1 cellular context compared by ENCODE assay signal in genomic region chr22:40720538-40721256, GRCh38.
TF ChIP-seq lines count a peak whose summit lies in the region.

No MANE protein-coding gene starts in this region.

TF ChIP-seq in HEK293, 187 proteins besides CTCF, POLR2A, EP300 and RAD21 (continued from another document):
- TF ChIP-seq ZNF843 (tag by site-specific recombination; IDR thresholded peaks at IDR 0.05): peak; percentile 72
- peak; percentile 29; the same call in 1 of the 2 replicates for TF ChIP-seq ZNF391 (tag by site-specific recombination; IDR thresholded peaks at IDR 0.05; ENCODE audit: borderline replicate concordance, low read depth)
- TF ChIP-seq ZXDB (tag by site-specific recombination; IDR thresholded peaks at IDR 0.05): peak; percentile 44; the same call in 1 of the 2 replicates
- peak; percentile 61 for TF ChIP-seq PRDM6 (tag by site-specific recombination; IDR thresholded peaks at IDR 0.05)
- no peak for TF ChIP-seq ZNF121 (tag by site-specific recombination; IDR thresholded peaks at IDR 0.05)
- no peak for TF ChIP-seq ZNF239 (tag by site-specific recombination; IDR thresholded peaks at IDR 0.05)
- TF ChIP-seq TCF7L2 (IDR thresholded peaks at IDR 0.05; ENCODE audit: borderline replicate concordance, low read depth, low read length): peak; percentile 76; the same call in 1 of the 2 replicates
- no peak for TF ChIP-seq ZNF202 (tag by site-specific recombination; IDR thresholded peaks at IDR 0.05; ENCODE audit: borderline replicate concordance)
- peak; percentile 70; the same call in 1 of the 2 replicates for TF ChIP-seq ZNF362 (tag by site-specific recombination; IDR thresholded peaks at IDR 0.05)
- no peak for TF ChIP-seq ZNF175 (tag by site-specific recombination; IDR thresholded peaks at IDR 0.05)
- TF ChIP-seq, protein P1, sequence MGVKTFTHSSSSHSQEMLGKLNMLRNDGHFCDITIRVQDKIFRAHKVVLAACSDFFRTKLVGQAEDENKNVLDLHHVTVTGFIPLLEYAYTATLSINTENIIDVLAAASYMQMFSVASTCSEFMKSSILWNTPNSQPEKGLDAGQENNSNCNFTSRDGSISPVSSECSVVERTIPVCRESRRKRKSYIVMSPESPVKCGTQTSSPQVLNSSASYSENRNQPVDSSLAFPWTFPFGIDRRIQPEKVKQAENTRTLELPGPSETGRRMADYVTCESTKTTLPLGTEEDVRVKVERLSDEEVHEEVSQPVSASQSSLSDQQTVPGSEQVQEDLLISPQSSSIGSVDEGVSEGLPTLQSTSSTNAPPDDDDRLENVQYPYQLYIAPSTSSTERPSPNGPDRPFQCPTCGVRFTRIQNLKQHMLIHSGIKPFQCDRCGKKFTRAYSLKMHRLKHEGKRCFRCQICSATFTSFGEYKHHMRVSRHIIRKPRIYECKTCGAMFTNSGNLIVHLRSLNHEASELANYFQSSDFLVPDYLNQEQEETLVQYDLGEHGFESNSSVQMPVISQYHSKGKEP (tag by site-specific recombination; IDR thresholded peaks at IDR 0.05): peak; percentile 57
- TF ChIP-seq ZNF174 (tag by site-specific recombination; IDR thresholded peaks at IDR 0.05): no peak
- TF ChIP-seq, protein P2, sequence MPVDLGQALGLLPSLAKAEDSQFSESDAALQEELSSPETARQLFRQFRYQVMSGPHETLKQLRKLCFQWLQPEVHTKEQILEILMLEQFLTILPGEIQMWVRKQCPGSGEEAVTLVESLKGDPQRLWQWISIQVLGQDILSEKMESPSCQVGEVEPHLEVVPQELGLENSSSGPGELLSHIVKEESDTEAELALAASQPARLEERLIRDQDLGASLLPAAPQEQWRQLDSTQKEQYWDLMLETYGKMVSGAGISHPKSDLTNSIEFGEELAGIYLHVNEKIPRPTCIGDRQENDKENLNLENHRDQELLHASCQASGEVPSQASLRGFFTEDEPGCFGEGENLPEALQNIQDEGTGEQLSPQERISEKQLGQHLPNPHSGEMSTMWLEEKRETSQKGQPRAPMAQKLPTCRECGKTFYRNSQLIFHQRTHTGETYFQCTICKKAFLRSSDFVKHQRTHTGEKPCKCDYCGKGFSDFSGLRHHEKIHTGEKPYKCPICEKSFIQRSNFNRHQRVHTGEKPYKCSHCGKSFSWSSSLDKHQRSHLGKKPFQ (tag by site-specific recombination; IDR thresholded peaks at IDR 0.05): 0 out of 2 replicates have a peak, but pooled peaks have one; percentile 28
- TF ChIP-seq OVOL3 (tag by site-specific recombination; IDR thresholded peaks at IDR 0.05): 0 out of 2 replicates have a peak, but pooled peaks have one; percentile 49
- TF ChIP-seq ZNF157 (tag by site-specific recombination; IDR thresholded peaks at IDR 0.05): no peak
- TF ChIP-seq ZNF76 (tag by site-specific recombination; IDR thresholded peaks at IDR 0.05; ENCODE audit: borderline replicate concordance, low read depth): 0 out of 2 replicates have a peak, but pooled peaks have one; percentile 26
- no peak for TF ChIP-seq ZNF664 (tag by site-specific recombination; IDR thresholded peaks at IDR 0.05)
- TF ChIP-seq ZNF529 (tag by site-specific recombination; IDR thresholded peaks at IDR 0.05; ENCODE audit: insufficient replicate concordance): no peak
- TF ChIP-seq, protein P3, sequence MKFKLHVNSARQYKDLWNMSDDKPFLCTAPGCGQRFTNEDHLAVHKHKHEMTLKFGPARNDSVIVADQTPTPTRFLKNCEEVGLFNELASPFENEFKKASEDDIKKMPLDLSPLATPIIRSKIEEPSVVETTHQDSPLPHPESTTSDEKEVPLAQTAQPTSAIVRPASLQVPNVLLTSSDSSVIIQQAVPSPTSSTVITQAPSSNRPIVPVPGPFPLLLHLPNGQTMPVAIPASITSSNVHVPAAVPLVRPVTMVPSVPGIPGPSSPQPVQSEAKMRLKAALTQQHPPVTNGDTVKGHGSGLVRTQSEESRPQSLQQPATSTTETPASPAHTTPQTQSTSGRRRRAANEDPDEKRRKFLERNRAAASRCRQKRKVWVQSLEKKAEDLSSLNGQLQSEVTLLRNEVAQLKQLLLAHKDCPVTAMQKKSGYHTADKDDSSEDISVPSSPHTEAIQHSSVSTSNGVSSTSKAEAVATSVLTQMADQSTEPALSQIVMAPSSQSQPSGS (tag by site-specific recombination; IDR thresholded peaks at IDR 0.05; ENCODE audit: low read depth): peak; percentile 70
- peak; percentile 77 for TF ChIP-seq ZNF24 (tag by site-specific recombination; IDR thresholded peaks at IDR 0.05)
- TF ChIP-seq MEIS1 (CRISPR knock-in tag; IDR thresholded peaks at IDR 0.05; ENCODE audit: borderline replicate concordance): peak; percentile 96
- TF ChIP-seq, protein P4, sequence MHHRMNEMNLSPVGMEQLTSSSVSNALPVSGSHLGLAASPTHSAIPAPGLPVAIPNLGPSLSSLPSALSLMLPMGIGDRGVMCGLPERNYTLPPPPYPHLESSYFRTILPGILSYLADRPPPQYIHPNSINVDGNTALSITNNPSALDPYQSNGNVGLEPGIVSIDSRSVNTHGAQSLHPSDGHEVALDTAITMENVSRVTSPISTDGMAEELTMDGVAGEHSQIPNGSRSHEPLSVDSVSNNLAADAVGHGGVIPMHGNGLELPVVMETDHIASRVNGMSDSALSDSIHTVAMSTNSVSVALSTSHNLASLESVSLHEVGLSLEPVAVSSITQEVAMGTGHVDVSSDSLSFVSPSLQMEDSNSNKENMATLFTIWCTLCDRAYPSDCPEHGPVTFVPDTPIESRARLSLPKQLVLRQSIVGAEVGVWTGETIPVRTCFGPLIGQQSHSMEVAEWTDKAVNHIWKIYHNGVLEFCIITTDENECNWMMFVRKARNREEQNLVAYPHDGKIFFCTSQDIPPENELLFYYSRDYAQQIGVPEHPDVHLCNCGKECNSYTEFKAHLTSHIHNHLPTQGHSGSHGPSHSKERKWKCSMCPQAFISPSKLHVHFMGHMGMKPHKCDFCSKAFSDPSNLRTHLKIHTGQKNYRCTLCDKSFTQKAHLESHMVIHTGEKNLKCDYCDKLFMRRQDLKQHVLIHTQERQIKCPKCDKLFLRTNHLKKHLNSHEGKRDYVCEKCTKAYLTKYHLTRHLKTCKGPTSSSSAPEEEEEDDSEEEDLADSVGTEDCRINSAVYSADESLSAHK (tag by site-specific recombination; IDR thresholded peaks at IDR 0.05): peak; percentile 41; the same call in 1 of the 2 replicates
- TF ChIP-seq ZNF629 (tag by site-specific recombination; IDR thresholded peaks at IDR 0.05): peak; percentile 85
- 0 out of 2 replicates have a peak, but pooled peaks have one; percentile 55 for TF ChIP-seq ZNF785 (tag by site-specific recombination; IDR thresholded peaks at IDR 0.05)
- TF ChIP-seq TSHZ1 (tag by site-specific recombination; IDR thresholded peaks at IDR 0.05; ENCODE audit: borderline replicate concordance): peak; percentile 94
- peak; percentile 46; the same call in 1 of the 2 replicates for TF ChIP-seq ZBTB17 (tag by site-specific recombination; IDR thresholded peaks at IDR 0.05)
- no peak for TF ChIP-seq ZNF707 (tag by site-specific recombination; IDR thresholded peaks at IDR 0.05)
- TF ChIP-seq, protein P5, sequence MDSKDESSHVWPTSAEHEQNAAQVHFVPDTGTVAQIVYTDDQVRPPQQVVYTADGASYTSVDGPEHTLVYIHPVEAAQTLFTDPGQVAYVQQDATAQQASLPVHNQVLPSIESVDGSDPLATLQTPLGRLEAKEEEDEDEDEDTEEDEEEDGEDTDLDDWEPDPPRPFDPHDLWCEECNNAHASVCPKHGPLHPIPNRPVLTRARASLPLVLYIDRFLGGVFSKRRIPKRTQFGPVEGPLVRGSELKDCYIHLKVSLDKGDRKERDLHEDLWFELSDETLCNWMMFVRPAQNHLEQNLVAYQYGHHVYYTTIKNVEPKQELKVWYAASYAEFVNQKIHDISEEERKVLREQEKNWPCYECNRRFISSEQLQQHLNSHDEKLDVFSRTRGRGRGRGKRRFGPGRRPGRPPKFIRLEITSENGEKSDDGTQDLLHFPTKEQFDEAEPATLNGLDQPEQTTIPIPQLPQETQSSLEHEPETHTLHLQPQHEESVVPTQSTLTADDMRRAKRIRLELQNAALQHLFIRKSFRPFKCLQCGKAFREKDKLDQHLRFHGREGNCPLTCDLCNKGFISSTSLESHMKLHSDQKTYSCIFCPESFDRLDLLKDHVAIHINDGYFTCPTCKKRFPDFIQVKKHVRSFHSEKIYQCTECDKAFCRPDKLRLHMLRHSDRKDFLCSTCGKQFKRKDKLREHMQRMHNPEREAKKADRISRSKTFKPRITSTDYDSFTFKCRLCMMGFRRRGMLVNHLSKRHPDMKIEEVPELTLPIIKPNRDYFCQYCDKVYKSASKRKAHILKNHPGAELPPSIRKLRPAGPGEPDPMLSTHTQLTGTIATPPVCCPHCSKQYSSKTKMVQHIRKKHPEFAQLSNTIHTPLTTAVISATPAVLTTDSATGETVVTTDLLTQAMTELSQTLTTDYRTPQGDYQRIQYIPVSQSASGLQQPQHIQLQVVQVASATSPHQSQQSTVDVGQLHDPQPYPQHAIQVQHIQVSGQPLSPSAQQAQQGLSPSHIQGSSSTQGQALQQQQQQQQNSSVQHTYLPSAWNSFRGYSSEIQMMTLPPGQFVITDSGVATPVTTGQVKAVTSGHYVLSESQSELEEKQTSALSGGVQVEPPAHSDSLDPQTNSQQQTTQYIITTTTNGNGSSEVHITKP (tag by site-specific recombination; IDR thresholded peaks at IDR 0.05): peak; percentile 84
- TF ChIP-seq ZNF366 (tag by site-specific recombination; conservative IDR thresholded peaks at IDR 0.05): 0 out of 2 replicates have a peak, but pooled peaks have one; percentile 45
- peak; percentile 79 for TF ChIP-seq OSR2 (tag by site-specific recombination; IDR thresholded peaks at IDR 0.05)
- peak; percentile 22; the same call in 1 of the 2 replicates for TF ChIP-seq ZNF623 (tag by site-specific recombination; IDR thresholded peaks at IDR 0.05)
- peak; percentile 81; the same call in 1 of the 2 replicates for TF ChIP-seq ZNF324 (tag by site-specific recombination; IDR thresholded peaks at IDR 0.05)
- TF ChIP-seq ZBTB7A (tag by site-specific recombination; IDR thresholded peaks at IDR 0.05; ENCODE audit: low read depth): no peak
- no peak for TF ChIP-seq SCRT2 (tag by site-specific recombination; IDR thresholded peaks at IDR 0.05)
- TF ChIP-seq ZNF423 (tag by site-specific recombination; IDR thresholded peaks at IDR 0.05): no peak
- TF ChIP-seq BCL11A (tag by site-specific recombination; IDR thresholded peaks at IDR 0.05; ENCODE audit: low read depth): peak; percentile 84; the same call in 1 of the 2 replicates
- no peak for TF ChIP-seq ZNF560 (tag by site-specific recombination; IDR thresholded peaks at IDR 0.05; ENCODE audit: borderline replicate concordance)
- no peak for TF ChIP-seq ZNF555 (tag by site-specific recombination; conservative IDR thresholded peaks at IDR 0.05)
